Comparison of ENCODE assay signal across 14 cellular contexts in the genomic region with DNA sequence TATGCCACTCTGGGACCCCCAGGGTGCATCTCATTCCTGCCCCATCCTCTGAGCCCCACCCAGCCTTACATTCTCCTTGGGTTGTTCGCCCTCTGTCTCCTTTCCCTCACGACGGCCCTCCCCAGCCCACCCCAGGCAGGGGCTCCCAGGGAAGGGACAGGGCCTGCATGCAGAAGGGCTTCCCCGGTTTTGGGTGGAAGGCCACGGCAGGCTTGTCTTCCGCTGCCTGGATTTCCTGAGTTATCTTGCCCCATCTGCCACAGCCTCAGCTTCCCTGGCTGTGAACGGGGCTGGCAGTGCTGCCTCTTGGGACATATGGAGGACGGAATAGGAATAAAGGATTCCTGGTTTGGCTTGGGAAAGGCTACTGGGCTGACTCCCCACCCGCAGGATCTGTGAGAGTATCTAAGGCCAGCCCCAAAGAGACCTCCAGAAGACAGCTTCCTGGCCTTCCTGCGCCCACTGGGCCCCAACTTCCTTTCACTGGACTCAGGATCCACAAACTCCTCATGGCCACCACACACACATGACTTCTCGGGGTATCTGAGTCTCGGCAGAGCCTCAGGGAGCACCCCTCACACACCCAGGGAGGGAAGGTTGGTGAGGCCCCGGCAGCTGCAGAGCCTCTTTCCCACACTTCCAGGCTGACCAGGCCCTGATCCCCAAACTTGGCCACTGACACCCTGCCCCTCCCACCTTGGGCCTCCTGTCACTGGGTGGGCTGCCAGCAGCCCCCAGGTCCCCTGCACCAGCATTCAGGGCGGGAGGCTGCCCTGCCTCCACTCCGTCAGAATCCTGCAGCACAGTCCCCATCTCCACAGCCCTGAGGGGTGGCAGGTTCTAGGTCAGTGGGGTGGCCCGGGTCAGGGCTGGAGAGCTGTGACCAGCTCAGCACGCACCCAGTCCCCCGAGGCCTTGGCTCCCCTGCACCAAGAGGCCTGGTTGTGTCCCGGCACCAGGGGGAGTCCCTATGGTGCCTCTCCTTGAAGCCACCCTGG. TPM values are rescaled to one million over a fixed set of nuclear protein-coding genes. Genes with fewer than 3 reads are reported as not detected.
A peak's percentile ranks its signal among the peaks of the same experiment; 100 is the strongest.
DNase-seq lines count a peak whose midpoint lies in the region; ATAC-seq and TF ChIP-seq lines count a peak whose summit lies in the region.
"Had no signal": no experiment of that assay in that cellular context is flagged by ENCODE, and none has a peak within 500 bp of the region (broad histone marks: within the 10 kb centered on the region; RNA-seq: fewer than 3 reads in every experiment).

No MANE protein-coding gene starts in this region.

- no peak overlapping the region for H3K4me3 ChIP-seq in right atrium auricular region
- no peak overlapping the region for H3K4me3 ChIP-seq in sigmoid colon

- 89 to 93% methylated on average over 19 of the region's 19 CpGs for WGBS in sigmoid colon, 2 donors

- H3K9me3 ChIP-seq in right atrium auricular region (no peaks in the 10 kb centered on the region), sigmoid colon (no peaks in the 10 kb centered on the region)

- DNase-seq in right atrium auricular region (ENCODE audit: low spot score) (no peak), sigmoid colon (no peak), iPS-NIHi7 (ENCODE audit: extremely low spot score) (no peak), GM10248 (ENCODE audit: extremely low spot score) (no peak)
- DNase-seq in activated T-cell treated with anti-CD3 and anti-CD28 coated beads, Interleukin-2, amount 50 U/mL, for 1 hour: no peak
- DNase-seq: activated CD8-positive, alpha-beta memory T cell treated with anti-CD3 and anti-CD28 coated beads, Interleukin-2, amount 50 U/mL, for 48 hours; naive B cell; NCI-H1417; NCI-H345; OCI-M1; SW 1271 had no signal

- intact Hi-C loops in sigmoid colon (cut with DNase I): loop anchor here (10.0 kb wide), 1 partner anchor 99 kb away; no protein-coding TSS in a partner anchor

- no peak for TF ChIP-seq POLR2A in sigmoid colon (IDR thresholded peaks at IDR 0.05)

- peak overlapping the region; percentile 29 for H3K27ac ChIP-seq in C4-2B
- peak overlapping the region; percentile 74 for H3K27ac ChIP-seq in angular gyrus (ENCODE audit: low read depth, low read length)
- H3K27ac ChIP-seq in right atrium auricular region: peak overlapping the region; percentile 44 to 69
- H3K27ac ChIP-seq in sigmoid colon: peak overlapping the region; percentile 59 to 80 (median 68)

- CTCF ChIA-PET in GM10248 (lab: Yijun Ruan, JAX): no interaction called here

- H3K36me3 ChIP-seq in right atrium auricular region (no peaks in the 10 kb centered on the region), sigmoid colon (no peaks in the 10 kb centered on the region)

- H3K27me3 ChIP-seq in right atrium auricular region: no peaks in the 10 kb centered on the region
- H3K27me3 ChIP-seq in sigmoid colon: no peaks in the 10 kb centered on the region

- no peak for TF ChIP-seq EP300 in sigmoid colon (IDR thresholded peaks at IDR 0.05)

- ATAC-seq in GM21360 (IDR thresholded peaks at IDR 0.05; ENCODE audit: unreplicated experiment): no peak

- POLR2A ChIA-PET in GM10248 (lab: Yijun Ruan, JAX): no interaction called here

- H3K4me1 ChIP-seq in right atrium auricular region (peaks cover 0 to 59% of the 10 kb centered on the region in 2 donors), sigmoid colon (peaks cover 0 to 54% (median 39%) of the 10 kb centered on the region in 4 donors)

- TF ChIP-seq CTCF in C4-2B (conservative IDR thresholded peaks at IDR 0.05) (no peak), right atrium auricular region (IDR thresholded peaks at IDR 0.05) (no peak), sigmoid colon (IDR thresholded peaks at IDR 0.05) (no peak), GM10248 (IDR thresholded peaks at IDR 0.05; ENCODE audit: control extremely low read depth, extremely low read depth, low read depth, missing control alignments) (no peak)

RNA-seq across cellular contexts. Expression of gene MXD4, which starts 3.5 kb away (rescaled TPM):
- total RNA-seq in right atrium auricular region (10 to 100 TPM; 33.4 to 34.9 TPM), sigmoid colon (10 to 100 TPM; 36.4 to 62.0 (median 38.7) TPM)
- 10 to 100 TPM; 25.0 to 32.8 (median 27.6) TPM for polyA plus RNA-seq in sigmoid colon

RNA-seq across cellular contexts. Expression of gene HAUS3, which starts 23.5 kb away (rescaled TPM):
- total RNA-seq in right atrium auricular region (1 to 10 TPM; 3.7 to 4.1 TPM), sigmoid colon (10 to 100 TPM; 12.1 to 18.5 (median 16.4) TPM)
- polyA plus RNA-seq in sigmoid colon: 1 to 10 TPM; 3.2 to 7.7 (median 6.0) TPM

RNA-seq across cellular contexts. Expression of gene POLN, which starts 23.5 kb away (rescaled TPM):
- 1 to 10 TPM; 1.3 to 2.8 TPM for total RNA-seq in right atrium auricular region
- 1 to 10 TPM; 1.8 to 9.4 (median 2.6) TPM for total RNA-seq in sigmoid colon
- 1 to 10 TPM in 1 of 3 donors, under 1 TPM in 1, not detected in 1; 0.60 to 1.1 TPM for polyA plus RNA-seq in sigmoid colon
